Comparison of ENCODE assay signal across 1 cellular context in genomic region chr1:234958066-234958701, GRCh38.
TF ChIP-seq lines count a peak whose summit lies in the region.

No MANE protein-coding gene starts in this region.

TF ChIP-seq in SK-N-SH, 30 proteins besides CTCF, POLR2A, EP300 and RAD21 (continued from another document):
- no peak for TF ChIP-seq MEF2A (IDR thresholded peaks at IDR 0.05; ENCODE audit: borderline replicate concordance, low read depth)
- no peak for TF ChIP-seq ELF1 (IDR thresholded peaks at IDR 0.05)
- no peak for TF ChIP-seq NFIC (IDR thresholded peaks at IDR 0.05; ENCODE audit: borderline replicate concordance)
- no peak for TF ChIP-seq EZH2phosphoT487 (IDR thresholded peaks at IDR 0.05; ENCODE audit: borderline replicate concordance, low read depth)
- no peak for TF ChIP-seq FOSL2 (IDR thresholded peaks at IDR 0.05; ENCODE audit: borderline replicate concordance, low read depth)
- TF ChIP-seq POLR2AphosphoS5 (IDR thresholded peaks at IDR 0.05; ENCODE audit: low read depth, low read length): no peak
- no peak for TF ChIP-seq FOXM1 (IDR thresholded peaks at IDR 0.05; ENCODE audit: low read depth)
- TF ChIP-seq SMC3 (IDR thresholded peaks at IDR 0.05; ENCODE audit: low read depth, low read length): no peak
- TF ChIP-seq USF2 (IDR thresholded peaks at IDR 0.05; ENCODE audit: borderline replicate concordance, low read depth, low read length): no peak
- no peak for TF ChIP-seq CHD2 (IDR thresholded peaks at IDR 0.05; ENCODE audit: low read length, partially characterized antibody)
- no peak for TF ChIP-seq TEAD4 (IDR thresholded peaks at IDR 0.05; ENCODE audit: borderline replicate concordance, insufficient read depth)
- no peak for TF ChIP-seq MXI1 (IDR thresholded peaks at IDR 0.05; ENCODE audit: low read depth, low read length)
